ENCODE assay signal across 14 cellular contexts in the genomic region with DNA sequence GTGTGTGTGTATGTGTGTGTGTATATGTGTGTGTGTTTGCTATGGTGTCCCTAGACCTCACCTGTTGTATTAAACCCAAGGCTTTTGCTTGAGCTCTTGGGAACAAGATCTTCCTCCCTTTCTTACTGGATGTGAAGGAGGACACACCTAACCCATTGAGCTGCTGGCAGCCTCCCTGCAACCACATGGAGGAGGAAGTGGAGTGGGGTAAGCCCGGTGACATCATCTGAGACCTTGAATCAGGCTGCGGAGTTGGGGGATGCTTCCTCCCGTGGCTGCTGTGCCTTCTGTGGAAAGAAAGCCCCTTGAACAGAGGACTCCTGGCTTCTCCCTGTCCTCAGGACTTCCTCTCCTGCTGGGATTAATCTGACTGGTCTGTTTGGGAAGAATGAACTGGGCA.
DNase-seq lines count a peak whose midpoint lies in the region; ATAC-seq and TF ChIP-seq lines count a peak whose summit lies in the region.
"Had no signal": no experiment of that assay in that cellular context is flagged by ENCODE, and none has a peak within 500 bp of the region (broad histone marks: within the 10 kb centered on the region; RNA-seq: fewer than 3 reads in every experiment).

No MANE protein-coding gene starts in this region.

- DNase-seq in EH (ENCODE audit: low read depth) (peak; percentile 6), OCI-M1 (lab: John Stamatoyannopoulos, UW) (peak; percentile 8), fibroblast of pulmonary artery (ENCODE audit: low read depth) (peak; percentile 28), AG08396 (ENCODE audit: low spot score) (no peak)
- DNase-seq: NCI-H1048, NCI-H2171, psoas muscle had no signal

- TF ChIP-seq CTCF in fibroblast of pulmonary artery (IDR thresholded peaks at IDR 0.05; ENCODE audit: low read length, missing control alignments), result no peak

- no peak overlapping the region for H3K4me3 ChIP-seq in fibroblast of pulmonary artery (replicated peaks; ENCODE audit: low read depth, low read length)
- H3K4me3 ChIP-seq: breast epithelium, gastroesophageal sphincter, psoas muscle, SK-N-MC had no signal

- ATAC-seq in GM18868 (IDR thresholded peaks at IDR 0.05; ENCODE audit: unreplicated experiment) (peak; percentile 78), GM21367 (IDR thresholded peaks at IDR 0.05; ENCODE audit: unreplicated experiment) (no peak), GM19328 (IDR thresholded peaks at IDR 0.05; ENCODE audit: unreplicated experiment) (no peak)
- ATAC-seq: activated naive CD4-positive, alpha-beta T cell treated with anti-CD3 and anti-CD28 coated beads, Interleukin-2, amount 50 U/mL, for 72 hours; gastroesophageal sphincter; psoas muscle had no signal
